1 cellular context compared by ENCODE assay signal in genomic region chr4:174204194-174204831, GRCh38.
TF ChIP-seq lines count a peak whose summit lies in the region.

No MANE protein-coding gene starts in this region.

TF ChIP-seq in WTC11, 78 proteins besides CTCF, POLR2A, EP300 and RAD21 (continued from another document):
- TF ChIP-seq GABPB1 (CRISPR knock-in tag; IDR thresholded peaks at IDR 0.05): no peak
TF ChIP-seq in WTC11: peak in this region for 0.
